Comparison of ENCODE assay signal across 9 cellular contexts in the genomic region with DNA sequence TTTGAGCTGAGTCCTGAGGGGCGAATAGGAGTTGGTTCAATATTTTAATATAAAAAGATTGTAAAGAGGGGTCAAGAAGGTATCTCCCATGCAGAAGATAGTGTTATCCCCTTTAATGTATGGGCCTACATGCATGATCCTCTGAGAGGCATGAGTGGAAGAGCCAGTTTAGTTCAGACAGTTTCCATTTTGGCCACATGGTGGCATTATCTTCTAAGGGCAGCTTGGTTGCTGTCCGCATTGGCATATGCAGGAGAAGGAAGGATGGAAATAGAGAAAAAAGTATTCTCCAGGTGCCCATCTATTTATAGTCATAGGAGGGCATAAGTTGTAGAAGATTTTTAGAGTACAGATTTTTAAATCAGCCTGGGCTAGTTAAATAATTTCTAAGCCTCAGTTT. TPM values are rescaled to one million over a fixed set of nuclear protein-coding genes. Genes with fewer than 3 reads are reported as not detected.
DNase-seq lines count a peak whose midpoint lies in the region; ATAC-seq and TF ChIP-seq lines count a peak whose summit lies in the region.
"Had no signal": no experiment of that assay in that cellular context is flagged by ENCODE, and none has a peak within 500 bp of the region (broad histone marks: within the 10 kb centered on the region; RNA-seq: fewer than 3 reads in every experiment).

No MANE protein-coding gene starts in this region.

- no peak overlapping the region for H3K4me3 ChIP-seq in RWPE2 (ENCODE audit: severe bottlenecking)

- peak; percentile 69 for TF ChIP-seq CTCF in GM12873 (IDR thresholded peaks at IDR 0.05; ENCODE audit: insufficient read depth, low read depth, low read length, missing control alignments)
- peak; percentile 76 for TF ChIP-seq CTCF in RWPE2 (IDR thresholded peaks at IDR 0.05; ENCODE audit: poor library complexity, severe bottlenecking)
- peak; percentile 71 for TF ChIP-seq CTCF in glutamatergic neuron (IDR thresholded peaks at IDR 0.05; ENCODE audit: partially characterized antibody, unreplicated experiment)

- peaks cover 3% of the 10 kb centered on the region for H3K4me1 Mint-ChIP-seq in glutamatergic neuron (ENCODE audit: low read depth, unreplicated experiment)

- no peak for ATAC-seq in RWPE2 (ENCODE audit: low read depth)
- no peak for ATAC-seq in GM18511 (IDR thresholded peaks at IDR 0.05; ENCODE audit: unreplicated experiment)

- no peaks in the 10 kb centered on the region for H3K27me3 ChIP-seq in RWPE2 (ENCODE audit: insufficient read depth, poor library complexity, severe bottlenecking)

- H3K27ac ChIP-seq in RWPE2 (ENCODE audit: poor library complexity, severe bottlenecking): peak overlapping the region; percentile 89

- peaks cover 4% of the 10 kb centered on the region for H3K9me3 ChIP-seq in RWPE2 (ENCODE audit: severe bottlenecking)

- H3K27ac Mint-ChIP-seq in glutamatergic neuron (ENCODE audit: unreplicated experiment): no peak overlapping the region

- H3K36me3 Mint-ChIP-seq in glutamatergic neuron (ENCODE audit: unreplicated experiment): no peaks in the 10 kb centered on the region

- H3K27me3 Mint-ChIP-seq in glutamatergic neuron (ENCODE audit: unreplicated experiment): peaks cover 8% of the 10 kb centered on the region

- H3K9me3 Mint-ChIP-seq in glutamatergic neuron (ENCODE audit: unreplicated experiment): peaks cover 4% of the 10 kb centered on the region

- peaks cover 45% of the 10 kb centered on the region for H3K4me1 ChIP-seq in RWPE2 (ENCODE audit: insufficient read depth, poor library complexity, severe bottlenecking)

- H3K36me3 ChIP-seq in RWPE2 (ENCODE audit: low read depth): peaks cover 55% of the 10 kb centered on the region

- no peak overlapping the region for H3K4me3 Mint-ChIP-seq in glutamatergic neuron (ENCODE audit: unreplicated experiment)
- H3K4me3 Mint-ChIP-seq: central memory CD8-positive, alpha-beta T cell had no signal

- DNase-seq in AML-193 (lab: John Stamatoyannopoulos, UW) (peak; percentile 23 to 28), RWPE2 (ENCODE audit: low spot score) (no peak), glutamatergic neuron (no peak), NCI-H2107 treated with DMSO at 0.1 percent for 48 hours (lab: John Stamatoyannopoulos, UW; ENCODE audit: unreplicated experiment) (no peak), GM19240 (ENCODE audit: insufficient read length, low spot score) (no peak), NCI-H1436 (lab: John Stamatoyannopoulos, UW) (no peak)

RNA-seq across cellular contexts. Expression of a gene that starts 5.4 kb away (rescaled TPM):
- 0.56 TPM for total RNA-seq in glutamatergic neuron (ENCODE audit: unreplicated experiment)

Comparison
In these comparisons a context has a peak if more than half of its experiments do, and no peak if none do; other contexts are left out.
1. DNase-seq: peak in AML-193 (2 of 2); none in RWPE2 (single experiment), glutamatergic neuron (single experiment), NCI-H2107 treated with DMSO at 0.1 percent for 48 hours (single experiment), GM19240 (single experiment) and NCI-H1436 (single experiment).
2. Peak in every context shown above with its lines, with median percentiles within 50 percentile points of each other: CTCF ChIP-seq.